24 cellular contexts compared by ENCODE assay signal in genomic region chr17:29742210-29742513, GRCh38.
DNase-seq lines count a peak whose midpoint lies in the region; ATAC-seq, FAIRE-seq and TF ChIP-seq lines count a peak whose summit lies in the region.
"Had no signal": no experiment of that assay in that cellular context is flagged by ENCODE, and none has a peak within 500 bp of the region (broad histone marks: within the 10 kb centered on the region; RNA-seq: fewer than 3 reads in every experiment).

No MANE protein-coding gene starts in this region.

- ATAC-seq in activated naive CD8-positive, alpha-beta T cell treated with anti-CD3 and anti-CD28 coated beads, Interleukin-2, amount 50 U/mL, for 24 hours: no peak
- no peak for ATAC-seq in HepG2
- no peak for ATAC-seq in stimulated activated naive B cell treated with anti-CD40 and anti-IgM and Interleukin-4, amounts not matched to agents 10 μg/mL and 1 μg/mL and 100 μg/mL, for 72 hours (replicated peaks)
- ATAC-seq: left lung, PC-3 had no signal

- H3K27ac ChIP-seq in HepG2 (ENCODE audit: extremely low read length, insufficient read depth, low read length): no peak overlapping the region
- H3K27ac ChIP-seq: SJSA1, WERI-Rb-1 had no signal

- no peaks in the 10 kb centered on the region for H3K79me2 ChIP-seq in HepG2 (ENCODE audit: insufficient read depth, low read length)

- intact Hi-C loops in HepG2 (cut with micrococcal nuclease; ENCODE audit: unreplicated experiment): no loop called here

- WGBS in HepG2 (ENCODE audit: low lambda C conversion rate): 26% methylated on average over 3 of the region's 3 CpGs

- peaks cover 72% of the 10 kb centered on the region for H3K4me1 ChIP-seq in HepG2 (ENCODE audit: insufficient read depth, low read length)

- TF ChIP-seq EP300 in HepG2 (IDR thresholded peaks at IDR 0.05; ENCODE audit: low read depth in 2 of 2, low read length in 2 of 2) (no peak), HepG2 (CRISPR knock-in tag; IDR thresholded peaks at IDR 0.05; ENCODE audit: borderline replicate concordance) (no peak)

- H3K4me1 Mint-ChIP-seq in activated naive CD8-positive, alpha-beta T cell (ENCODE audit: low read depth): peaks cover 64% of the 10 kb centered on the region
- H3K4me1 Mint-ChIP-seq in activated naive CD8-positive, alpha-beta T cell treated with anti-CD3 and anti-CD28 coated beads, Interleukin-2, amount 50 U/mL, for 24 hours: peaks cover 57% of the 10 kb centered on the region
- peaks cover 42 to 62% (median 47%) of the 10 kb centered on the region in 3 donors for H3K4me1 Mint-ChIP-seq in IgD-negative memory B cell
- peaks cover 22 to 67% of the 10 kb centered on the region in 2 donors for H3K4me1 Mint-ChIP-seq in stimulated activated naive B cell treated with anti-CD40 and anti-IgM and Interleukin-4, amounts not matched to agents 10 μg/mL and 1 μg/mL and 100 μg/mL, for 72 hours

- TF ChIP-seq CTCF in HepG2 (CRISPR knock-in tag; IDR thresholded peaks at IDR 0.05): no peak

- no peak for TF ChIP-seq POLR2A in HepG2 (IDR thresholded peaks at IDR 0.05; ENCODE audit: insufficient read depth in 1 of 2, low read depth in 2 of 2, low read length in 2 of 2)

- H3K9ac ChIP-seq in HepG2 (ENCODE audit: insufficient read depth, low read depth, low read length): no peak overlapping the region

- no peak for FAIRE-seq in HepG2 (lab: Jason Lieb, UNC)
- FAIRE-seq: urothelium cell line had no signal

- in situ Hi-C loops in HepG2 (cut with HindIII; ENCODE audit: extremely low pct_ligation_motif_present, low pct_unique_long_range_greater_than_20kb): no loop called here

- no peaks in the 10 kb centered on the region; the same call in 1 of the 2 replicates for H4K20me1 ChIP-seq in HepG2 (ENCODE audit: insufficient read depth, low read length)

- no peaks in the 10 kb centered on the region for H3K36me3 ChIP-seq in HepG2 (replicated peaks in 1 of 2; ENCODE audit: control insufficient read depth in 1 of 2, insufficient read depth in 2 of 2, low read length in 2 of 2)
- H3K36me3 ChIP-seq: left lung, SJSA1, WERI-Rb-1 had no signal

- H3K4me2 ChIP-seq in HepG2 (ENCODE audit: low read depth, low read length): no peak overlapping the region

- no peaks in the 10 kb centered on the region for H3K27me3 ChIP-seq in HepG2 (ENCODE audit: control insufficient read depth in 1 of 2, insufficient read depth in 2 of 2, low read length in 2 of 2)
- H3K27me3 ChIP-seq: left lung, SJSA1 had no signal

- H3K4me3 ChIP-seq in HepG2 (replicated peaks in 1 of 3; ENCODE audit: insufficient read depth in 1 of 3, low read depth in 2 of 3, low read length in 3 of 3): no peak overlapping the region
- H3K4me3 ChIP-seq: left lung, SJSA1 had no signal

- no peaks in the 10 kb centered on the region for H3K27me3 Mint-ChIP-seq in activated naive CD8-positive, alpha-beta T cell
- H3K27me3 Mint-ChIP-seq in activated naive CD8-positive, alpha-beta T cell treated with anti-CD3 and anti-CD28 coated beads, Interleukin-2, amount 50 U/mL, for 24 hours: no peaks in the 10 kb centered on the region
- no peaks in the 10 kb centered on the region for H3K27me3 Mint-ChIP-seq in IgD-negative memory B cell
- H3K27me3 Mint-ChIP-seq in stimulated activated naive B cell treated with anti-CD40 and anti-IgM and Interleukin-4, amounts not matched to agents 10 μg/mL and 1 μg/mL and 100 μg/mL, for 72 hours: no peaks in the 10 kb centered on the region
- H3K27me3 Mint-ChIP-seq: activated CD4-positive, alpha-beta memory T cell treated with anti-CD3 and anti-CD28 coated beads for 36 hours had no signal

- H3K4me3 Mint-ChIP-seq in activated naive CD8-positive, alpha-beta T cell: no peak overlapping the region
- no peak overlapping the region for H3K4me3 Mint-ChIP-seq in activated naive CD8-positive, alpha-beta T cell treated with anti-CD3 and anti-CD28 coated beads, Interleukin-2, amount 50 U/mL, for 24 hours
- peak overlapping the region in 3 of 4 donors; percentile 16 to 88 (median 68) for H3K4me3 Mint-ChIP-seq in IgD-negative memory B cell
- H3K4me3 Mint-ChIP-seq in stimulated activated naive B cell treated with anti-CD40 and anti-IgM and Interleukin-4, amounts not matched to agents 10 μg/mL and 1 μg/mL and 100 μg/mL, for 72 hours: no peak overlapping the region
- H3K4me3 Mint-ChIP-seq: activated CD4-positive, alpha-beta memory T cell treated with anti-CD3 and anti-CD28 coated beads for 36 hours had no signal

- DNase-seq in activated naive CD8-positive, alpha-beta T cell treated with anti-CD3 and anti-CD28 coated beads, Interleukin-2, amount 50 U/mL, for 24 hours: no peak
- no peak for DNase-seq in HepG2 (ENCODE audit: low spot score)
- DNase-seq in stimulated activated naive B cell treated with anti-CD40 and anti-IgM and Interleukin-4, amounts not matched to agents 10 μg/mL and 1 μg/mL and 100 μg/mL, for 72 hours: no peak
- no peak for DNase-seq in T-helper 9 cell
- no peak for DNase-seq in NCI-H1694 treated with DMSO at 0.1 percent for 48 hours (lab: John Stamatoyannopoulos, UW)
- DNase-seq in activated CD4-positive, alpha-beta T cell treated with anti-CD3 and anti-CD28 coated beads for 4 hours: no peak
- DNase-seq: ACHN; activated CD4-positive, alpha-beta memory T cell treated with anti-CD3 and anti-CD28 coated beads for 36 hours; activated naive CD4-positive, alpha-beta T cell treated with Interleukin-2 at 50 U/mL for 16 hours; cerebellar nuclear complex; DND-41; effector CD4-positive, alpha-beta T cell; GOT3; left lung; NCI-H1694; NCI-H774; PC-3; stimulated activated CD8-positive, alpha-beta memory T cell treated with anti-CD3 and anti-CD28 coated beads, Interleukin-4, amount 100 ng/mL, for 48 hours; T-helper 2 cell; WERI-Rb-1 had no signal

- H2AFZ ChIP-seq in HepG2 (ENCODE audit: low read length): no peak overlapping the region

- POLR2A ChIA-PET in HepG2 (lab: Yijun Ruan, JAX): interaction anchor here (2.8 kb wide), 1 partner anchor 19 kb away, joined by 12 read pairs; no protein-coding TSS in a partner anchor

- TF ChIP-seq RAD21 in HepG2 (CRISPR knock-in tag; IDR thresholded peaks at IDR 0.05): no peak

- no TSS peak for BruUV-seq in HepG2 (replicated peaks; lab: Mats Ljungman, UMichigan)

- peaks cover 3% of the 10 kb centered on the region for H3K36me3 Mint-ChIP-seq in activated naive CD8-positive, alpha-beta T cell
- peaks cover 2% of the 10 kb centered on the region for H3K36me3 Mint-ChIP-seq in activated naive CD8-positive, alpha-beta T cell treated with anti-CD3 and anti-CD28 coated beads, Interleukin-2, amount 50 U/mL, for 24 hours (ENCODE audit: low read depth)
- H3K36me3 Mint-ChIP-seq in IgD-negative memory B cell: peaks cover 6% of the 10 kb centered on the region
- peaks cover 17 to 26% of the 10 kb centered on the region in 2 donors for H3K36me3 Mint-ChIP-seq in stimulated activated naive B cell treated with anti-CD40 and anti-IgM and Interleukin-4, amounts not matched to agents 10 μg/mL and 1 μg/mL and 100 μg/mL, for 72 hours

- H3K9me3 ChIP-seq in HepG2 (ENCODE audit: low read length): no peaks in the 10 kb centered on the region
- H3K9me3 ChIP-seq: left lung, SJSA1 had no signal

- peak overlapping the region; percentile 54 for H3K27ac Mint-ChIP-seq in activated naive CD8-positive, alpha-beta T cell
- H3K27ac Mint-ChIP-seq in activated naive CD8-positive, alpha-beta T cell treated with anti-CD3 and anti-CD28 coated beads, Interleukin-2, amount 50 U/mL, for 24 hours: no peak overlapping the region
- peak overlapping the region; percentile 67 to 91 (median 87) for H3K27ac Mint-ChIP-seq in IgD-negative memory B cell
- H3K27ac Mint-ChIP-seq in stimulated activated naive B cell treated with anti-CD40 and anti-IgM and Interleukin-4, amounts not matched to agents 10 μg/mL and 1 μg/mL and 100 μg/mL, for 72 hours: peak overlapping the region; percentile 79
- H3K27ac Mint-ChIP-seq: activated CD4-positive, alpha-beta memory T cell treated with anti-CD3 and anti-CD28 coated beads for 36 hours had no signal

- H3K9me3 Mint-ChIP-seq in activated naive CD8-positive, alpha-beta T cell (ENCODE audit: low read depth): no peaks in the 10 kb centered on the region
- H3K9me3 Mint-ChIP-seq in activated naive CD8-positive, alpha-beta T cell treated with anti-CD3 and anti-CD28 coated beads, Interleukin-2, amount 50 U/mL, for 24 hours: no peaks in the 10 kb centered on the region
- H3K9me3 Mint-ChIP-seq in IgD-negative memory B cell: no peaks in the 10 kb centered on the region
- no peaks in the 10 kb centered on the region for H3K9me3 Mint-ChIP-seq in stimulated activated naive B cell treated with anti-CD40 and anti-IgM and Interleukin-4, amounts not matched to agents 10 μg/mL and 1 μg/mL and 100 μg/mL, for 72 hours
- H3K9me3 Mint-ChIP-seq: activated CD4-positive, alpha-beta memory T cell treated with anti-CD3 and anti-CD28 coated beads for 36 hours had no signal

- CTCF ChIA-PET in HepG2 (lab: Yijun Ruan, JAX; ENCODE audit: low intra/inter-chr PET ratio, low total read pairs): no interaction called here

TF ChIP-seq in HepG2, 621 proteins besides CTCF, POLR2A, EP300 and RAD21 (continues in another document):
- TF ChIP-seq ZNF460 (CRISPR knock-in tag; IDR thresholded peaks at IDR 0.05; ENCODE audit: borderline replicate concordance) (no peak), ISX (CRISPR knock-in tag; conservative IDR thresholded peaks at IDR 0.05) (no peak), KAT8 (CRISPR knock-in tag; IDR thresholded peaks at IDR 0.05) (no peak), MEF2D (CRISPR knock-in tag; IDR thresholded peaks at IDR 0.05) (no peak), GFI1 (CRISPR knock-in tag; IDR thresholded peaks at IDR 0.05; ENCODE audit: borderline replicate concordance) (0 out of 2 replicates have a peak, but pooled peaks have one; percentile 24)

Comparison
In these comparisons a context has a peak if more than half of its experiments do, and no peak if none do; other contexts are left out.
1. H3K4me3 Mint-ChIP-seq: peak in IgD-negative memory B cell (3 of 4); none in activated naive CD8-positive, alpha-beta T cell (single experiment), activated naive CD8-positive, alpha-beta T cell treated with anti-CD3 and anti-CD28 coated beads, Interleukin-2, amount 50 U/mL, for 24 hours (single experiment) and stimulated activated naive B cell treated with anti-CD40 and anti-IgM and Interleukin-4, amounts not matched to agents 10 μg/mL and 1 μg/mL and 100 μg/mL, for 72 hours (0 of 2).